1 cellular context compared by ENCODE assay signal in the genomic region with DNA sequence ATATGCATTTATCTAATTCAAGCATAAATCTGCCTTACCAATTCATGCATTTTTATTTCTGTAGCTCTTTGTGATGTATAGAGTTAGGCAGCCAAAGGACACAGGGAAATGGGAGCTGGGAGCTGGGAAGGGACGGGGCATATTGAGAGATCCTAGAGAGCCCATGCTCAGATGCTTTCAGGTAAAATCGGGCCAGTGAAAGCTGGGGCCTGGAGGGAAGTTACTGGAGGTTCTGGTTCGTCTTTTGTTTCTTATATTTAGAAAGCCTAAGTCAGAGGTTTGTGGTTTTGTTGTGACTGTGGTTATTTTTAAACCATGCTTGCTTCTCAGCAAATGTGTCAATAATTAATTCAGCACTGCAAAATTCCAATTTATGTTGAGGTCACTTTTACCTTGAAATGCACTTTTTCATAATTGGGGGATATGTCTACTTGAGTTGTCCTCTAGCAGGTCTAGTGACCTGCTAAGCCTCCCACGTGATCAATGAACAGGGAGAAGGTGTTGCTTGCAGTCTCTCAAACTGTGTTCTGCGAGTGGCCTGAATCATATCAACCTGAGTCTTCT.
TF ChIP-seq lines count a peak whose summit lies in the region.

No MANE protein-coding gene starts in this region.

TF ChIP-seq in K562, 482 proteins besides CTCF, POLR2A, EP300 and RAD21:
- TF ChIP-seq SNIP1 (IDR thresholded peaks at IDR 0.05; ENCODE audit: low read depth): no peak
- TF ChIP-seq, protein P1, sequence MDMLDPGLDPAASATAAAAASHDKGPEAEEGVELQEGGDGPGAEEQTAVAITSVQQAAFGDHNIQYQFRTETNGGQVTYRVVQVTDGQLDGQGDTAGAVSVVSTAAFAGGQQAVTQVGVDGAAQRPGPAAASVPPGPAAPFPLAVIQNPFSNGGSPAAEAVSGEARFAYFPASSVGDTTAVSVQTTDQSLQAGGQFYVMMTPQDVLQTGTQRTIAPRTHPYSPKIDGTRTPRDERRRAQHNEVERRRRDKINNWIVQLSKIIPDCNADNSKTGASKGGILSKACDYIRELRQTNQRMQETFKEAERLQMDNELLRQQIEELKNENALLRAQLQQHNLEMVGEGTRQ (CRISPR knock-in tag; IDR thresholded peaks at IDR 0.05): peak; percentile 25; the same call in 1 of the 2 replicates
